8 cellular contexts compared by ENCODE assay signal in the genomic region with DNA sequence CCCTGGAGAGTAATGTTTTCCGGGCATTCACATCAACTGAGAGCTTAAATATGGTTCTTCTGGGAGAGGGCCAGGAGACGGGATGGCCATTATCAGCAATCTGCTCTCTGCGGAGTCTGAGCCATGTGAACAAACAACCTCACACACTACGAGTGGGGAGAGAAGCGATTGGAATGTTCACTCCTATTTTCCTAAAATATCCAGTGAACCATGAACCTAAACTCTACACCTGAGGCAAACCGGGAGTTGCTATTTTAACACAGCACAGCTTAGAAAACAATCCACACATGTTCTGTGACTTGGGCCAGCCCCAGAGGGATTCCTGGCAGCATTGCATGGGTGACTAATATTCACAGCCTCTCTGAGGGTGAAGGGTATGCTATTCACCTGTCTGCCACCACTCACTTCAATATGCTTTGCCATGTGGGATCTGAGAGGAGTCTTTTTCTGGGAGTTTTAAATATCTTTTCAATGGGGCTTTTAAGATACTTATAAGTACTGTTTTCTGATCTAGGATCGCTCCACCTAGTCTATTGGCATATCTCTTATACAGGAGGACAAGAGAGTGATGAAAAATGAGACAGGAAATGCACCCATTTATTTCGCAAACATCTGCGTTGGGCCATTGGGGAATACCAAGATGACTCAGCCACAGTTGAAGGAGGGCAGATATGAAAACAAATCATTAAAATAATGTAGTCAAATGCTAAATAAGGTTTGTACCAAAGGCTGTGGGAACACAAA.
A peak's percentile ranks its signal among the peaks of the same experiment; 100 is the strongest.
DNase-seq lines count a peak whose midpoint lies in the region; ATAC-seq and FAIRE-seq lines count a peak whose summit lies in the region.

No MANE protein-coding gene starts in this region.

- peaks cover 8% of the 10 kb centered on the region for H3K27me3 Mint-ChIP-seq in activated naive CD8-positive, alpha-beta T cell treated with anti-CD3 and anti-CD28 coated beads, Interleukin-2, amount 50 U/mL, for 24 hours

- DNase-seq in ELR (ENCODE audit: low read depth) (peak; percentile 91), HTR-8/SVneo (ENCODE audit: insufficient read length, low spot score) (peak; percentile 27), left kidney (ENCODE audit: low read depth, low spot score) (peak; percentile 82), epidermal melanocyte (ENCODE audit: insufficient read length, low spot score) (no peak), NCI-H82 (lab: John Stamatoyannopoulos, UW) (no peak)
- DNase-seq in activated naive CD8-positive, alpha-beta T cell treated with anti-CD3 and anti-CD28 coated beads, Interleukin-2, amount 50 U/mL, for 24 hours: no peak
- DNase-seq in activated CD4-positive, CD25-positive, alpha-beta regulatory T cell treated with anti-CD3 and anti-CD28 coated beads, Interleukin-2, amount 50 U/mL, for 72 hours: no peak

- no peaks in the 10 kb centered on the region for H3K36me3 Mint-ChIP-seq in activated naive CD8-positive, alpha-beta T cell treated with anti-CD3 and anti-CD28 coated beads, Interleukin-2, amount 50 U/mL, for 24 hours (ENCODE audit: low read depth)

- peak; percentile 72 for ATAC-seq in GM21390 (IDR thresholded peaks at IDR 0.05; ENCODE audit: unreplicated experiment)
- ATAC-seq in activated naive CD8-positive, alpha-beta T cell treated with anti-CD3 and anti-CD28 coated beads, Interleukin-2, amount 50 U/mL, for 24 hours: peak; percentile 70

- no peak for FAIRE-seq in HTR-8/SVneo (lab: Jason Lieb, UNC)

- no peak overlapping the region for H3K4me3 Mint-ChIP-seq in activated naive CD8-positive, alpha-beta T cell treated with anti-CD3 and anti-CD28 coated beads, Interleukin-2, amount 50 U/mL, for 24 hours

- peak overlapping the region; percentile 53 for H3K27ac Mint-ChIP-seq in activated naive CD8-positive, alpha-beta T cell treated with anti-CD3 and anti-CD28 coated beads, Interleukin-2, amount 50 U/mL, for 24 hours

- peaks cover 42% of the 10 kb centered on the region for H3K4me1 Mint-ChIP-seq in activated naive CD8-positive, alpha-beta T cell treated with anti-CD3 and anti-CD28 coated beads, Interleukin-2, amount 50 U/mL, for 24 hours

- peaks cover 7% of the 10 kb centered on the region for H3K9me3 Mint-ChIP-seq in activated naive CD8-positive, alpha-beta T cell treated with anti-CD3 and anti-CD28 coated beads, Interleukin-2, amount 50 U/mL, for 24 hours

Comparison
In these comparisons a context has a peak if more than half of its experiments do, and no peak if none do; other contexts are left out.
1. DNase-seq: peak in ELR (single experiment), HTR-8/SVneo (single experiment) and left kidney (single experiment); none in activated naive CD8-positive, alpha-beta T cell treated with anti-CD3 and anti-CD28 coated beads, Interleukin-2, amount 50 U/mL, for 24 hours (single experiment), epidermal melanocyte (single experiment), NCI-H82 (single experiment) and activated CD4-positive, CD25-positive, alpha-beta regulatory T cell treated with anti-CD3 and anti-CD28 coated beads, Interleukin-2, amount 50 U/mL, for 72 hours (single experiment).